20 cellular contexts compared by ENCODE assay signal in the genomic region with DNA sequence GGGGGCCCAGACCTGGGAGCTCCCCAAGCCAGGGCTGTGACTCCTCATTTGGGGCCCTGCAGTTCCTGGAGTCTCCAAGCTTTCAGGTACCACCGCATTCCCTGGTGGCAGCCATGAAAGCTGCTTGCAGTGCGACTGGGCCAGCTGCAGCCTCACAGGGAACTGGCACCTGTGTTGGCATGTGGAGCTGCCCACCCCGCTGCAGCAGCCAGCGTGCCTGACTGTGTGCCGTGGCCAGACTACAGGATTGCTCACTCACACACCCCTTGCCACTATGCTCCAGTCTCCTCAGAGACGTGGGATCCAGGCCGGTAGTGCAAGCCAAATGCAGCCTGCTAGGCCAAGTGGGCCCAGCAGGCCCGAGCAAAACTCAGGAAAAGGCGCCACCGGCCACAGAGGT.
A peak's percentile ranks its signal among the peaks of the same experiment; 100 is the strongest.
DNase-seq lines count a peak whose midpoint lies in the region; ATAC-seq and TF ChIP-seq lines count a peak whose summit lies in the region.
"Had no signal": no experiment of that assay in that cellular context is flagged by ENCODE, and none has a peak within 500 bp of the region (broad histone marks: within the 10 kb centered on the region; RNA-seq: fewer than 3 reads in every experiment).

No MANE protein-coding gene starts in this region.

- no peak overlapping the region for H3K27ac ChIP-seq in RWPE2 (ENCODE audit: poor library complexity, severe bottlenecking)
- peak overlapping the region; percentile 2 for H3K27ac ChIP-seq in caudate nucleus (ENCODE audit: low read depth, low read length)
- H3K27ac ChIP-seq in neural cell (ENCODE audit: low read length), result peak overlapping the region; percentile 37
- H3K27ac ChIP-seq: BLaER1 treated with 17β-estradiol and CSF1 and Interleukin-3, amounts not matched to agents 10 nM and 100 nM; GM23248; SJCRH30 had no signal

- peak; percentile 36 for DNase-seq in RWPE2 (ENCODE audit: low spot score)
- no peak for DNase-seq in caudate nucleus (lab: John Stamatoyannopoulos, UW)
- no peak for DNase-seq in sciatic nerve (ENCODE audit: low spot score)
- no peak for DNase-seq in activated CD4-positive, alpha-beta T cell treated with anti-CD3 and anti-CD28 coated beads for 1 hour
- no peak for DNase-seq in T1000 (lab: John Stamatoyannopoulos, UW)
- DNase-seq in effector CD8-positive, alpha-beta T cell (lab: John Stamatoyannopoulos, UW), result no peak
- DNase-seq: ACHN, GM23248, MV-4-11, NCI-H1694 treated with DMSO at 0.1 percent for 48 hours, NCI-H2081 treated with DMSO at 0.1 percent for 48 hours, NCI-H2171 treated with DMSO at 0.1 percent for 48 hours, NCI-H524 treated with DMSO at 0.1 percent for 48 hours, NCI-H82, SJCRH30 had no signal

- H3K9me3 ChIP-seq in RWPE2 (ENCODE audit: severe bottlenecking), result no peaks in the 10 kb centered on the region
- H3K9me3 ChIP-seq in neural cell (ENCODE audit: low read length), result no peaks in the 10 kb centered on the region
- H3K9me3 ChIP-seq: BLaER1 treated with 17β-estradiol and CSF1 and Interleukin-3, amounts not matched to agents 10 nM and 100 nM; SJCRH30 had no signal

- no peak overlapping the region for H3K4me3 ChIP-seq in RWPE2 (ENCODE audit: severe bottlenecking)
- H3K4me3 ChIP-seq in neural cell (ENCODE audit: low read length), result no peak overlapping the region
- H3K4me3 ChIP-seq: BLaER1 treated with 17β-estradiol and CSF1 and Interleukin-3, amounts not matched to agents 10 nM and 100 nM; GM23248; SJCRH30 had no signal

- TF ChIP-seq EP300 in neural cell (conservative IDR thresholded peaks at IDR 0.05; ENCODE audit: poor library complexity, severe bottlenecking), result no peak

- ATAC-seq in RWPE2 (ENCODE audit: low read depth), result no peak
- ATAC-seq in sciatic nerve, result peak; percentile 25
- no peak for ATAC-seq in HG02798 (IDR thresholded peaks at IDR 0.05; ENCODE audit: poor library complexity, unreplicated experiment)
- ATAC-seq: HCT116, Panc1 had no signal

- no peaks in the 10 kb centered on the region for H3K9me2 ChIP-seq in neural cell (ENCODE audit: insufficient read depth, low read length)

- H3K27me3 ChIP-seq in RWPE2 (ENCODE audit: insufficient read depth, poor library complexity, severe bottlenecking) (no peaks in the 10 kb centered on the region), neural cell (ENCODE audit: insufficient read depth, low read depth, low read length) (no peaks in the 10 kb centered on the region)
- H3K27me3 ChIP-seq: BLaER1 treated with 17β-estradiol and CSF1 and Interleukin-3, amounts not matched to agents 10 nM and 100 nM; SJCRH30 had no signal

- H4K20me1 ChIP-seq in neural cell (ENCODE audit: insufficient read depth), result no peaks in the 10 kb centered on the region
- H4K20me1 ChIP-seq: BLaER1 treated with 17β-estradiol and CSF1 and Interleukin-3, amounts not matched to agents 10 nM and 100 nM had no signal

- peaks cover 9% of the 10 kb centered on the region for H3K4me1 ChIP-seq in RWPE2 (ENCODE audit: insufficient read depth, poor library complexity, severe bottlenecking)
- H3K4me1 ChIP-seq: SJCRH30 had no signal

- no peak overlapping the region for H2AFZ ChIP-seq in neural cell (ENCODE audit: low read depth, low read length)
- H2AFZ ChIP-seq: GM23248 had no signal

- H3F3A ChIP-seq in neural cell (ENCODE audit: insufficient read depth, low read length, poor library complexity, severe bottlenecking), result no peaks in the 10 kb centered on the region

- H3K36me3 ChIP-seq in RWPE2 (ENCODE audit: low read depth), result no peaks in the 10 kb centered on the region
- no peaks in the 10 kb centered on the region for H3K36me3 ChIP-seq in neural cell (ENCODE audit: insufficient read depth, low read length)
- H3K36me3 ChIP-seq: BLaER1 treated with 17β-estradiol and CSF1 and Interleukin-3, amounts not matched to agents 10 nM and 100 nM; SJCRH30 had no signal

- intact Hi-C loops in sciatic nerve (cut with DNase I), result no loop called here

- TF ChIP-seq CTCF in RWPE2 (IDR thresholded peaks at IDR 0.05; ENCODE audit: poor library complexity, severe bottlenecking) (no peak), neural cell (IDR thresholded peaks at IDR 0.05; ENCODE audit: poor library complexity, severe bottlenecking) (no peak)

- no peak overlapping the region for H3K9ac ChIP-seq in neural cell (ENCODE audit: low read length)
- H3K9ac ChIP-seq: BLaER1 treated with 17β-estradiol and CSF1 and Interleukin-3, amounts not matched to agents 10 nM and 100 nM; GM23248 had no signal

- H3K79me2 ChIP-seq in neural cell (replicated peaks; ENCODE audit: insufficient read depth, low read length), result no peaks in the 10 kb centered on the region

- no peak for TF ChIP-seq RAD21 in neural cell (conservative IDR thresholded peaks at IDR 0.05)

- no peak overlapping the region for H3K4me2 ChIP-seq in neural cell (ENCODE audit: low read length)
- H3K4me2 ChIP-seq: BLaER1 treated with 17β-estradiol and CSF1 and Interleukin-3, amounts not matched to agents 10 nM and 100 nM had no signal

TF ChIP-seq in neural cell, 6 proteins besides CTCF, POLR2A, EP300 and RAD21:
- no peak for TF ChIP-seq TAF1 (IDR thresholded peaks at IDR 0.05; ENCODE audit: low read depth)
- no peak for TF ChIP-seq MXI1 (conservative IDR thresholded peaks at IDR 0.05; ENCODE audit: poor library complexity, severe bottlenecking)
- TF ChIP-seq, protein P1, sequence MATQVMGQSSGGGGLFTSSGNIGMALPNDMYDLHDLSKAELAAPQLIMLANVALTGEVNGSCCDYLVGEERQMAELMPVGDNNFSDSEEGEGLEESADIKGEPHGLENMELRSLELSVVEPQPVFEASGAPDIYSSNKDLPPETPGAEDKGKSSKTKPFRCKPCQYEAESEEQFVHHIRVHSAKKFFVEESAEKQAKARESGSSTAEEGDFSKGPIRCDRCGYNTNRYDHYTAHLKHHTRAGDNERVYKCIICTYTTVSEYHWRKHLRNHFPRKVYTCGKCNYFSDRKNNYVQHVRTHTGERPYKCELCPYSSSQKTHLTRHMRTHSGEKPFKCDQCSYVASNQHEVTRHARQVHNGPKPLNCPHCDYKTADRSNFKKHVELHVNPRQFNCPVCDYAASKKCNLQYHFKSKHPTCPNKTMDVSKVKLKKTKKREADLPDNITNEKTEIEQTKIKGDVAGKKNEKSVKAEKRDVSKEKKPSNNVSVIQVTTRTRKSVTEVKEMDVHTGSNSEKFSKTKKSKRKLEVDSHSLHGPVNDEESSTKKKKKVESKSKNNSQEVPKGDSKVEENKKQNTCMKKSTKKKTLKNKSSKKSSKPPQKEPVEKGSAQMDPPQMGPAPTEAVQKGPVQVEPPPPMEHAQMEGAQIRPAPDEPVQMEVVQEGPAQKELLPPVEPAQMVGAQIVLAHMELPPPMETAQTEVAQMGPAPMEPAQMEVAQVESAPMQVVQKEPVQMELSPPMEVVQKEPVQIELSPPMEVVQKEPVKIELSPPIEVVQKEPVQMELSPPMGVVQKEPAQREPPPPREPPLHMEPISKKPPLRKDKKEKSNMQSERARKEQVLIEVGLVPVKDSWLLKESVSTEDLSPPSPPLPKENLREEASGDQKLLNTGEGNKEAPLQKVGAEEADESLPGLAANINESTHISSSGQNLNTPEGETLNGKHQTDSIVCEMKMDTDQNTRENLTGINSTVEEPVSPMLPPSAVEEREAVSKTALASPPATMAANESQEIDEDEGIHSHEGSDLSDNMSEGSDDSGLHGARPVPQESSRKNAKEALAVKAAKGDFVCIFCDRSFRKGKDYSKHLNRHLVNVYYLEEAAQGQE (IDR thresholded peaks at IDR 0.05; ENCODE audit: borderline replicate concordance), result no peak
- no peak for TF ChIP-seq SMC3 (conservative IDR thresholded peaks at IDR 0.05; ENCODE audit: poor library complexity)
- no peak for TF ChIP-seq EZH2 (IDR thresholded peaks at IDR 0.05; ENCODE audit: borderline replicate concordance, insufficient read depth, low read length, poor library complexity, severe bottlenecking)
- no peak for TF ChIP-seq POLR2AphosphoS5 (IDR thresholded peaks at IDR 0.05)
